In the genomic region with DNA sequence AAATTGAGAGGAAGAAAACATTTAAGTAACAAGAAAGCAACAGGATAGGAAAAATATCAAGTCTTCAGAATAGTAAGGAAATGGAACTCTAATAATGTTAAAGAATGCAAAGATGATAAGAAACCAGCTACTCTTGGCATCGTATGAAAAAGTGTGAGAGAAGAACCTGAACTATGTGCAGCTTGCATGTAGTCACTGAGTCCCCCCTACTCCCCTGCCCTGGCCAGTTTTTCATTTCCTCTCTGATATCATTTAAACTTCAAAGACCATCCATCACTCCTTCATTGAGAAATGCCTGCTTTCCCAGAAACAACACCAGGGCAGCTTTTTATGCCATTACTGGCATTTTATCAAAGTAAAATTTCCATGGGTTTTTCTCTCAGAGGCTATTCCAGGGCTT, we compare ENCODE assay signal across 13 cellular contexts. TPM values are rescaled to one million over a fixed set of nuclear protein-coding genes. Genes with fewer than 3 reads are reported as not detected.
DNase-seq lines count a peak whose midpoint lies in the region; ATAC-seq and TF ChIP-seq lines count a peak whose summit lies in the region.
"Had no signal": no experiment of that assay in that cellular context is flagged by ENCODE, and none has a peak within 500 bp of the region (broad histone marks: within the 10 kb centered on the region; RNA-seq: fewer than 3 reads in every experiment).

No MANE protein-coding gene starts in this region.

- DNase-seq in M059J (ENCODE audit: low read depth) (peak; percentile 65), brain microvascular endothelial cell (peak; percentile 5), osteoblast (ENCODE audit: insufficient read length, low spot score, missing footprints) (no peak), cortex of kidney (lab: John Stamatoyannopoulos, UW) (no peak), KG1 (lab: John Stamatoyannopoulos, UW) (no peak)
- no peak for DNase-seq in activated CD4-positive, alpha-beta memory T cell treated with anti-CD3 and anti-CD28 coated beads, Interleukin-2, amount 10 ng/mL, durations not matched to agents 7 days and 5 days
- DNase-seq: DMS79 treated with DMSO at 0.1 percent for 48 hours, NCI-H2227 treated with DMSO at 0.1 percent for 48 hours had no signal

- no peaks in the 10 kb centered on the region for H3K36me3 Mint-ChIP-seq in activated CD4-positive, alpha-beta memory T cell treated with anti-CD3 and anti-CD28 coated beads, Interleukin-2, amount 10 ng/mL, durations not matched to agents 7 days and 5 days (ENCODE audit: low read depth)

- H3K4me2 ChIP-seq in BLaER1 = peak overlapping the region; percentile 63
- H3K4me2 ChIP-seq in osteoblast (ENCODE audit: insufficient read depth, low read length) = peak overlapping the region; percentile 82
- H3K4me2 ChIP-seq: KMS-11 had no signal

- H4K20me1 ChIP-seq in BLaER1 = no peaks in the 10 kb centered on the region
- no peaks in the 10 kb centered on the region for H4K20me1 ChIP-seq in osteoblast (ENCODE audit: insufficient read depth, low read length)

- POLR2A ChIA-PET in activated CD4-positive, alpha-beta memory T cell treated with anti-CD3 and anti-CD28 coated beads, Interleukin-2, amount 10 ng/mL, durations not matched to agents 7 days and 5 days (lab: Charles Lee) = no interaction called here

- H3K27me3 Mint-ChIP-seq in activated CD4-positive, alpha-beta memory T cell treated with anti-CD3 and anti-CD28 coated beads, Interleukin-2, amount 10 ng/mL, durations not matched to agents 7 days and 5 days = peaks cover 6% of the 10 kb centered on the region

- no peaks in the 10 kb centered on the region for H3K27me3 ChIP-seq in BLaER1
- no peaks in the 10 kb centered on the region for H3K27me3 ChIP-seq in brain microvascular endothelial cell (replicated peaks)
- H3K27me3 ChIP-seq in osteoblast (ENCODE audit: insufficient read depth, low read length) = no peaks in the 10 kb centered on the region

- in situ Hi-C loops in brain microvascular endothelial cell (cut with HindIII; ENCODE audit: low pct_ligation_motif_present, low sequenced_read_pairs) = no loop called here

- H2AFZ ChIP-seq in osteoblast (ENCODE audit: low read length) = no peak overlapping the region

- H3K79me2 ChIP-seq in osteoblast (ENCODE audit: insufficient read depth, low read length) = no peaks in the 10 kb centered on the region

- no peak for ATAC-seq in GM21423 (IDR thresholded peaks at IDR 0.05; ENCODE audit: unreplicated experiment)

- TF ChIP-seq CTCF in brain microvascular endothelial cell (IDR thresholded peaks at IDR 0.05; ENCODE audit: low read depth, low read length, missing control alignments) (no peak), osteoblast (IDR thresholded peaks at IDR 0.05; ENCODE audit: extremely low read depth, low read depth, low read length) (no peak)

- CTCF ChIA-PET in activated CD4-positive, alpha-beta memory T cell treated with anti-CD3 and anti-CD28 coated beads, Interleukin-2, amount 10 ng/mL, durations not matched to agents 7 days and 5 days (lab: Charles Lee) = no interaction called here

- H3K27ac Mint-ChIP-seq in activated CD4-positive, alpha-beta memory T cell treated with anti-CD3 and anti-CD28 coated beads, Interleukin-2, amount 10 ng/mL, durations not matched to agents 7 days and 5 days = no peak overlapping the region

- no peaks in the 10 kb centered on the region for H3K9me3 Mint-ChIP-seq in activated CD4-positive, alpha-beta memory T cell treated with anti-CD3 and anti-CD28 coated beads, Interleukin-2, amount 10 ng/mL, durations not matched to agents 7 days and 5 days
- H3K9me3 Mint-ChIP-seq: central memory CD8-positive, alpha-beta T cell; nephron had no signal

- H3K9me3 ChIP-seq in BLaER1 = peaks cover 6% of the 10 kb centered on the region; the same call in 1 of the 2 replicates
- no peaks in the 10 kb centered on the region for H3K9me3 ChIP-seq in osteoblast (ENCODE audit: low read depth, low read length)

- H3K4me1 ChIP-seq in BLaER1 (peaks cover 15% of the 10 kb centered on the region), osteoblast (ENCODE audit: insufficient read depth, low read length) (peaks cover 37% of the 10 kb centered on the region)

- no peak overlapping the region for H3K27ac ChIP-seq in BLaER1
- peak overlapping the region; percentile 62 for H3K27ac ChIP-seq in brain microvascular endothelial cell
- peak overlapping the region; percentile 89 for H3K27ac ChIP-seq in osteoblast (ENCODE audit: low read depth, low read length)
- H3K27ac ChIP-seq: KMS-11 had no signal

- peaks cover 14% of the 10 kb centered on the region for H3K4me1 Mint-ChIP-seq in activated CD4-positive, alpha-beta memory T cell treated with anti-CD3 and anti-CD28 coated beads, Interleukin-2, amount 10 ng/mL, durations not matched to agents 7 days and 5 days

- no peaks in the 10 kb centered on the region for H3K36me3 ChIP-seq in BLaER1
- no peaks in the 10 kb centered on the region for H3K36me3 ChIP-seq in brain microvascular endothelial cell (replicated peaks)
- no peaks in the 10 kb centered on the region for H3K36me3 ChIP-seq in osteoblast (ENCODE audit: insufficient read depth, low read length)

- H3K4me3 Mint-ChIP-seq in activated CD4-positive, alpha-beta memory T cell treated with anti-CD3 and anti-CD28 coated beads, Interleukin-2, amount 10 ng/mL, durations not matched to agents 7 days and 5 days = no peak overlapping the region
- H3K4me3 Mint-ChIP-seq: central memory CD8-positive, alpha-beta T cell; nephron had no signal

- no peak overlapping the region for H3K9ac ChIP-seq in BLaER1
- H3K9ac ChIP-seq: KMS-11 had no signal

- H3K4me3 ChIP-seq in BLaER1 (no peak overlapping the region), brain microvascular endothelial cell (ENCODE audit: low read depth, low read length) (no peak overlapping the region), osteoblast (ENCODE audit: insufficient read depth, low read length) (peak overlapping the region; percentile 46)

RNA-seq across cellular contexts. Expression of gene INPP4B, which starts 28.1 kb away (rescaled TPM):
- total RNA-seq in M059J (2014; rRNA removed; shearing (Covaris generic)) = 13.1 and 16.1 TPM in 2 replicates
- total RNA-seq in osteoblast = 11.6 and 15.6 TPM in 2 replicates
- total RNA-seq in activated CD4-positive, alpha-beta memory T cell treated with anti-CD3 and anti-CD28 coated beads, Interleukin-2, amount 10 ng/mL, durations not matched to agents 7 days and 5 days = 10 to 100 TPM; 44.6 to 46.9 TPM

Comparison
In these comparisons a context has a peak if more than half of its experiments do, and no peak if none do; other contexts are left out.
1. DNase-seq: peak in M059J (single experiment) and brain microvascular endothelial cell (single experiment); none in osteoblast (single experiment), cortex of kidney (single experiment), activated CD4-positive, alpha-beta memory T cell treated with anti-CD3 and anti-CD28 coated beads, Interleukin-2, amount 10 ng/mL, durations not matched to agents 7 days and 5 days (single experiment) and KG1 (single experiment).